In the genomic region with DNA sequence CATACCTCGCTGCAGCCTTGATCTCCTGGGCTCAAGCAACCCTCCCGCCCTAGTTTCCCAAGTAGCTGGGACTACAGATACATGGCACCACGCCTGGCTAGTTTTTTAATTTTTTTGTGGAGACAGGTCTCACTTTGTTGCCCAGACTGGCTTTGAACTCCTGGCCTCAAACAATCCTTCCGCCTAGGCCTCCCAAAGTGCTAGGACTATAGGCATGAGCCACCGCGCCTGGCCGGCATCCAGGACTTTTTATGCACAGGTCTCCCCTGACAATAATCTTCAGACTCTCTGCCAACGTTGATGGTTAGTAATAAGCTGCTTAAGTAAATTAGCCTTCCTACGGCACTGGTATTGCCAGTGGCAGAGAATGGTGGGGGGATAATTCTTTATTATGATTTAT, we compare ENCODE assay signal across 16 cellular contexts.
DNase-seq lines count a peak whose midpoint lies in the region; ATAC-seq and TF ChIP-seq lines count a peak whose summit lies in the region.
"Had no signal": no experiment of that assay in that cellular context is flagged by ENCODE, and none has a peak within 500 bp of the region (broad histone marks: within the 10 kb centered on the region; RNA-seq: fewer than 3 reads in every experiment).

No MANE protein-coding gene starts in this region.

- H3K27ac Mint-ChIP-seq in nephron: peak overlapping the region; percentile 72 to 78 (median 77)
- H3K27ac Mint-ChIP-seq in activated CD4-positive, alpha-beta T cell treated with anti-CD3 and anti-CD28 coated beads, Interleukin-2, amount 10 ng/mL, durations not matched to agents 24 days and 14 days: no peak overlapping the region
- H3K27ac Mint-ChIP-seq: B cell; CD4-positive, alpha-beta T cell had no signal

- TF ChIP-seq CTCF in right atrium auricular region (IDR thresholded peaks at IDR 0.05) (no peak), nephron (IDR thresholded peaks at IDR 0.05; ENCODE audit: unreplicated experiment in 3 of 3) (no peak)

- peaks cover 47% of the 10 kb centered on the region for H3K4me1 Mint-ChIP-seq in nephron
- no peaks in the 10 kb centered on the region for H3K4me1 Mint-ChIP-seq in activated CD4-positive, alpha-beta T cell treated with anti-CD3 and anti-CD28 coated beads, Interleukin-2, amount 10 ng/mL, durations not matched to agents 24 days and 14 days

- H3K4me3 Mint-ChIP-seq in nephron: no peak overlapping the region
- no peak overlapping the region for H3K4me3 Mint-ChIP-seq in activated CD4-positive, alpha-beta T cell treated with anti-CD3 and anti-CD28 coated beads, Interleukin-2, amount 10 ng/mL, durations not matched to agents 24 days and 14 days
- H3K4me3 Mint-ChIP-seq: B cell; CD4-positive, alpha-beta T cell had no signal

- peak overlapping the region; percentile 16 to 42 for H3K27ac ChIP-seq in right atrium auricular region

- H3K9me3 Mint-ChIP-seq in nephron: no peaks in the 10 kb centered on the region
- no peaks in the 10 kb centered on the region for H3K9me3 Mint-ChIP-seq in activated CD4-positive, alpha-beta T cell treated with anti-CD3 and anti-CD28 coated beads, Interleukin-2, amount 10 ng/mL, durations not matched to agents 24 days and 14 days
- H3K9me3 Mint-ChIP-seq: CD4-positive, alpha-beta T cell had no signal

- no peaks in the 10 kb centered on the region for H3K36me3 ChIP-seq in right atrium auricular region

- no peaks in the 10 kb centered on the region for H3K9me3 ChIP-seq in right atrium auricular region

- DNase-seq in right atrium auricular region (ENCODE audit: low spot score) (no peak), Right ventricle myocardium superior (no peak), NCI-H69 (lab: John Stamatoyannopoulos, UW) (peak; percentile 7), NCI-H526 treated with DMSO at 0.1 percent for 48 hours (lab: John Stamatoyannopoulos, UW) (no peak), NCI-H2227 treated with DMSO at 0.1 percent for 48 hours (lab: John Stamatoyannopoulos, UW) (no peak)
- no peak for DNase-seq in activated CD4-positive, alpha-beta T cell treated with anti-CD3 and anti-CD28 coated beads, Interleukin-2, amount 10 ng/mL, durations not matched to agents 24 days and 14 days
- DNase-seq: CD4-positive, alpha-beta T cell; DMS53; H7; Kasumi-1; NCI-H1436; NCI-H2029; NCI-H510A; SIG-M5 had no signal

- peaks cover 3% of the 10 kb centered on the region for H3K27me3 Mint-ChIP-seq in nephron (ENCODE audit: low read depth)
- no peaks in the 10 kb centered on the region for H3K27me3 Mint-ChIP-seq in activated CD4-positive, alpha-beta T cell treated with anti-CD3 and anti-CD28 coated beads, Interleukin-2, amount 10 ng/mL, durations not matched to agents 24 days and 14 days
- H3K27me3 Mint-ChIP-seq: B cell; CD4-positive, alpha-beta T cell had no signal

- no peaks in the 10 kb centered on the region for H3K4me1 ChIP-seq in right atrium auricular region

- no peaks in the 10 kb centered on the region for H3K27me3 ChIP-seq in right atrium auricular region

- intact Hi-C loops in Right ventricle myocardium superior (cut with DNase I): no loop called here
- intact Hi-C loops in activated CD4-positive, alpha-beta T cell treated with anti-CD3 and anti-CD28 coated beads, Interleukin-2, amount 10 ng/mL, durations not matched to agents 24 days and 14 days (cut with micrococcal nuclease): no loop called here

- H3K36me3 Mint-ChIP-seq in nephron (ENCODE audit: low read depth): no peaks in the 10 kb centered on the region
- H3K36me3 Mint-ChIP-seq in activated CD4-positive, alpha-beta T cell treated with anti-CD3 and anti-CD28 coated beads, Interleukin-2, amount 10 ng/mL, durations not matched to agents 24 days and 14 days (ENCODE audit: low read depth): no peaks in the 10 kb centered on the region

- ATAC-seq in Right ventricle myocardium superior (ENCODE audit: poor library complexity): no peak

- no peak overlapping the region for H3K4me3 ChIP-seq in right atrium auricular region
